In the genomic region with DNA sequence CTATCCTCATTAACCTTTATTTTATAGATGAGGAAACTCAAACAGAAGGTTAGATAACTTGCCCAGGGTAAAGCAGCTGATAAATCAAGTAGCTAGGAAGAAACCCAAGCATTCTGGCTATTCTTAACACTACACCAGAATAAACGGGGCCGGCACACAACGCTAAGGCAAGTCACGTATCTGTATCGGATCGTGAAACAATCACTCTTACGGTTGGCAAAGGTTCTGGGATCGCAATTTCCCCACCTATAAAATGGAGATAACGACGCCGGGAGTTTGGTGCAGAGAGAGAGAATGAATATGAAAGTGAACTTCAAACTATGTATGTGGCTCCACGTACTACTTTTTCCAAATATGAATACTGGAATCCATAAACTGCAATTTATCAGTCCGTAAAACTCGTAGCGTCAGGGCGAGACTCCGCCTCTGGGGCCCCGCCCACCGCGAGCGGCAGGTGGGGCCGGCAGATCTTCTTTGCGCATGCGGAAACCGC, we compare ENCODE assay signal across 1 cellular context.
TF ChIP-seq lines count a peak whose summit lies in the region.

No MANE protein-coding gene starts in this region.

TF ChIP-seq in K562, 482 proteins besides CTCF, POLR2A, EP300 and RAD21 (continued from another document):
- TF ChIP-seq ZNF592 (IDR thresholded peaks at IDR 0.05) (no peak), BRD4 (IDR thresholded peaks at IDR 0.05) (no peak), ZNF24 (IDR thresholded peaks at IDR 0.05) (peak; percentile 76), NRF1 (conservative IDR thresholded peaks at IDR 0.05 in 1 of 2, IDR thresholded peaks at IDR 0.05 in 1 of 2) (peak; percentile 89 to 91), ZNF830 (CRISPR knock-in tag; IDR thresholded peaks at IDR 0.05) (no peak), YBX1 (IDR thresholded peaks at IDR 0.05) (no peak), ZNF263 (CRISPR knock-in tag; IDR thresholded peaks at IDR 0.05; ENCODE audit: borderline replicate concordance) (no peak), ZBTB1 (CRISPR knock-in tag; IDR thresholded peaks at IDR 0.05; ENCODE audit: borderline replicate concordance, low read depth) (no peak), USF1 (CRISPR knock-in tag; IDR thresholded peaks at IDR 0.05) (peak; percentile 26; the same call in 1 of the 2 replicates), E2F1 (CRISPR knock-in tag; IDR thresholded peaks at IDR 0.05) (no peak), CBFA2T3 (IDR thresholded peaks at IDR 0.05) (no peak), SMARCE1 (IDR thresholded peaks at IDR 0.05) (no peak), ZFX (CRISPR knock-in tag; IDR thresholded peaks at IDR 0.05) (no peak), GATA2 (CRISPR knock-in tag; IDR thresholded peaks at IDR 0.05) (no peak)
- TF ChIP-seq, protein P1, sequence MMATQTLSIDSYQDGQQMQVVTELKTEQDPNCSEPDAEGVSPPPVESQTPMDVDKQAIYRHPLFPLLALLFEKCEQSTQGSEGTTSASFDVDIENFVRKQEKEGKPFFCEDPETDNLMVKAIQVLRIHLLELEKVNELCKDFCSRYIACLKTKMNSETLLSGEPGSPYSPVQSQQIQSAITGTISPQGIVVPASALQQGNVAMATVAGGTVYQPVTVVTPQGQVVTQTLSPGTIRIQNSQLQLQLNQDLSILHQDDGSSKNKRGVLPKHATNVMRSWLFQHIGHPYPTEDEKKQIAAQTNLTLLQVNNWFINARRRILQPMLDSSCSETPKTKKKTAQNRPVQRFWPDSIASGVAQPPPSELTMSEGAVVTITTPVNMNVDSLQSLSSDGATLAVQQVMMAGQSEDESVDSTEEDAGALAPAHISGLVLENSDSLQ (IDR thresholded peaks at IDR 0.05) = peak; percentile 43; the same call in 1 of the 2 replicates
- TF ChIP-seq, protein P2, sequence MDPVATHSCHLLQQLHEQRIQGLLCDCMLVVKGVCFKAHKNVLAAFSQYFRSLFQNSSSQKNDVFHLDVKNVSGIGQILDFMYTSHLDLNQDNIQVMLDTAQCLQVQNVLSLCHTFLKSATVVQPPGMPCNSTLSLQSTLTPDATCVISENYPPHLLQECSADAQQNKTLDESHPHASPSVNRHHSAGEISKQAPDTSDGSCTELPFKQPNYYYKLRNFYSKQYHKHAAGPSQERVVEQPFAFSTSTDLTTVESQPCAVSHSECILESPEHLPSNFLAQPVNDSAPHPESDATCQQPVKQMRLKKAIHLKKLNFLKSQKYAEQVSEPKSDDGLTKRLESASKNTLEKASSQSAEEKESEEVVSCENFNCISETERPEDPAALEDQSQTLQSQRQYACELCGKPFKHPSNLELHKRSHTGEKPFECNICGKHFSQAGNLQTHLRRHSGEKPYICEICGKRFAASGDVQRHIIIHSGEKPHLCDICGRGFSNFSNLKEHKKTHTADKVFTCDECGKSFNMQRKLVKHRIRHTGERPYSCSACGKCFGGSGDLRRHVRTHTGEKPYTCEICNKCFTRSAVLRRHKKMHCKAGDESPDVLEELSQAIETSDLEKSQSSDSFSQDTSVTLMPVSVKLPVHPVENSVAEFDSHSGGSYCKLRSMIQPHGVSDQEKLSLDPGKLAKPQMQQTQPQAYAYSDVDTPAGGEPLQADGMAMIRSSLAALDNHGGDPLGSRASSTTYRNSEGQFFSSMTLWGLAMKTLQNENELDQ (CRISPR knock-in tag; IDR thresholded peaks at IDR 0.05; ENCODE audit: borderline replicate concordance) = no peak
